In genomic region chr9:967436-967835, GRCh38 we compare ENCODE assay signal across 1 cellular context.
TF ChIP-seq lines count a peak whose summit lies in the region.

No MANE protein-coding gene starts in this region.

TF ChIP-seq in GM12878, 131 proteins besides CTCF, POLR2A, EP300 and RAD21 (continued from another document):
- TF ChIP-seq SREBF2 (IDR thresholded peaks at IDR 0.05; ENCODE audit: low read length) (no peak), SIN3A (IDR thresholded peaks at IDR 0.05; ENCODE audit: low read depth, low read length) (no peak), TAF1 (IDR thresholded peaks at IDR 0.05; ENCODE audit: borderline replicate concordance, low read depth, low read length) (no peak), POLR2AphosphoS2 (IDR thresholded peaks at IDR 0.05; ENCODE audit: low read depth, low read length) (no peak), CREB1 (IDR thresholded peaks at IDR 0.05; ENCODE audit: low read depth) (no peak), WRNIP1 (IDR thresholded peaks at IDR 0.05; ENCODE audit: borderline replicate concordance, low read depth, low read length) (no peak), BRCA1 (IDR thresholded peaks at IDR 0.05; ENCODE audit: low read depth, low read length) (no peak), NRF1 (conservative IDR thresholded peaks at IDR 0.05; ENCODE audit: low read depth, low read length) (no peak), ZBTB33 (IDR thresholded peaks at IDR 0.05) (no peak), MYB (IDR thresholded peaks at IDR 0.05; ENCODE audit: borderline replicate concordance, low read depth, low read length) (no peak), IKZF1 (conservative IDR thresholded peaks at IDR 0.05) (no peak), RCOR1 (conservative IDR thresholded peaks at IDR 0.05; ENCODE audit: low read depth, low read length) (no peak), SP1 (IDR thresholded peaks at IDR 0.05; ENCODE audit: low read depth, low read length) (no peak), RUNX3 (IDR thresholded peaks at IDR 0.05; ENCODE audit: low read length) (no peak), MTA2 (IDR thresholded peaks at IDR 0.05; ENCODE audit: low read depth) (no peak), SMC3 (IDR thresholded peaks at IDR 0.05; ENCODE audit: borderline replicate concordance, low read length) (no peak), HDAC2 (IDR thresholded peaks at IDR 0.05) (no peak), HCFC1 (IDR thresholded peaks at IDR 0.05; ENCODE audit: low read length) (no peak), SREBF1 (IDR thresholded peaks at IDR 0.05; ENCODE audit: low read length) (no peak)
TF ChIP-seq in GM12878: peak in this region for 0.
